Comparison of ENCODE assay signal across 21 cellular contexts in genomic region chr20:39563406-39563805, GRCh38.
DNase-seq lines count a peak whose midpoint lies in the region; ATAC-seq and TF ChIP-seq lines count a peak whose summit lies in the region.
"Had no signal": no experiment of that assay in that cellular context is flagged by ENCODE, and none has a peak within 500 bp of the region (broad histone marks: within the 10 kb centered on the region; RNA-seq: fewer than 3 reads in every experiment).

No MANE protein-coding gene starts in this region.

- no peak overlapping the region for H3K4me3 ChIP-seq in WERI-Rb-1 (ENCODE audit: low read depth, low read length)
- H3K4me3 ChIP-seq: BLaER1 treated with 17β-estradiol and CSF1 and Interleukin-3, amounts not matched to agents 10 nM and 100 nM; prostate gland; transverse colon had no signal

- no peaks in the 10 kb centered on the region for H3K36me3 ChIP-seq in WERI-Rb-1
- H3K36me3 ChIP-seq: BLaER1 treated with 17β-estradiol and CSF1 and Interleukin-3, amounts not matched to agents 10 nM and 100 nM; prostate gland; transverse colon had no signal

- CTCF ChIA-PET in activated CD4-positive, alpha-beta memory T cell treated with anti-CD3 and anti-CD28 coated beads for 36 hours (lab: Charles Lee): no interaction called here
- CTCF ChIA-PET in activated CD4-positive, alpha-beta memory T cell treated with anti-CD3 and anti-CD28 coated beads, Interleukin-2, amount 10 ng/mL, durations not matched to agents 7 days and 5 days (lab: Charles Lee): no interaction called here

- no peaks in the 10 kb centered on the region for H3K9me3 ChIP-seq in WERI-Rb-1 (ENCODE audit: severe bottlenecking)
- H3K9me3 ChIP-seq: BLaER1 treated with 17β-estradiol and CSF1 and Interleukin-3, amounts not matched to agents 10 nM and 100 nM; prostate gland; transverse colon had no signal

- no peak for TF ChIP-seq CTCF in WERI-Rb-1 (IDR thresholded peaks at IDR 0.05; ENCODE audit: low read depth, low read length)

- no peaks in the 10 kb centered on the region for H3K9me3 Mint-ChIP-seq in activated CD4-positive, alpha-beta memory T cell treated with anti-CD3 and anti-CD28 coated beads for 36 hours
- H3K9me3 Mint-ChIP-seq in activated CD4-positive, alpha-beta memory T cell treated with anti-CD3 and anti-CD28 coated beads, Interleukin-2, amount 10 ng/mL, durations not matched to agents 7 days and 5 days: no peaks in the 10 kb centered on the region
- H3K9me3 Mint-ChIP-seq in stimulated activated effector memory CD8-positive, alpha-beta T cell treated with anti-CD3 and anti-CD28 coated beads, Interleukin-12 subunit alpha, Interleukin-12 subunit beta, amount 100 ng/mL, for 72 hours: peaks cover 3% of the 10 kb centered on the region
- H3K9me3 Mint-ChIP-seq: nephron had no signal

- POLR2A ChIA-PET in activated CD4-positive, alpha-beta memory T cell treated with anti-CD3 and anti-CD28 coated beads for 36 hours (lab: Charles Lee): no interaction called here
- POLR2A ChIA-PET in activated CD4-positive, alpha-beta memory T cell treated with anti-CD3 and anti-CD28 coated beads, Interleukin-2, amount 10 ng/mL, durations not matched to agents 7 days and 5 days (lab: Charles Lee): no interaction called here

- H3K27ac Mint-ChIP-seq in activated CD4-positive, alpha-beta memory T cell treated with anti-CD3 and anti-CD28 coated beads for 36 hours: no peak overlapping the region
- H3K27ac Mint-ChIP-seq in activated CD4-positive, alpha-beta memory T cell treated with anti-CD3 and anti-CD28 coated beads, Interleukin-2, amount 10 ng/mL, durations not matched to agents 7 days and 5 days: no peak overlapping the region
- H3K27ac Mint-ChIP-seq in stimulated activated effector memory CD8-positive, alpha-beta T cell treated with anti-CD3 and anti-CD28 coated beads, Interleukin-12 subunit alpha, Interleukin-12 subunit beta, amount 100 ng/mL, for 72 hours: no peak overlapping the region
- H3K27ac Mint-ChIP-seq: nephron had no signal

- ATAC-seq in HG03039 (IDR thresholded peaks at IDR 0.05; ENCODE audit: unreplicated experiment): peak; percentile 68
- ATAC-seq in stimulated activated effector memory CD8-positive, alpha-beta T cell treated with anti-CD3 and anti-CD28 coated beads, Interleukin-12 subunit alpha, Interleukin-12 subunit beta, amount 100 ng/mL, for 72 hours: peak; percentile 89

- H3K4me1 Mint-ChIP-seq in activated CD4-positive, alpha-beta memory T cell treated with anti-CD3 and anti-CD28 coated beads for 36 hours (ENCODE audit: low read depth): no peaks in the 10 kb centered on the region
- H3K4me1 Mint-ChIP-seq in activated CD4-positive, alpha-beta memory T cell treated with anti-CD3 and anti-CD28 coated beads, Interleukin-2, amount 10 ng/mL, durations not matched to agents 7 days and 5 days: no peaks in the 10 kb centered on the region
- H3K4me1 Mint-ChIP-seq in stimulated activated effector memory CD8-positive, alpha-beta T cell treated with anti-CD3 and anti-CD28 coated beads, Interleukin-12 subunit alpha, Interleukin-12 subunit beta, amount 100 ng/mL, for 72 hours: no peaks in the 10 kb centered on the region
- H3K4me1 Mint-ChIP-seq: nephron had no signal

- H3K36me3 Mint-ChIP-seq in activated CD4-positive, alpha-beta memory T cell treated with anti-CD3 and anti-CD28 coated beads for 36 hours: no peaks in the 10 kb centered on the region
- H3K36me3 Mint-ChIP-seq in activated CD4-positive, alpha-beta memory T cell treated with anti-CD3 and anti-CD28 coated beads, Interleukin-2, amount 10 ng/mL, durations not matched to agents 7 days and 5 days (ENCODE audit: low read depth): no peaks in the 10 kb centered on the region
- no peaks in the 10 kb centered on the region for H3K36me3 Mint-ChIP-seq in stimulated activated effector memory CD8-positive, alpha-beta T cell treated with anti-CD3 and anti-CD28 coated beads, Interleukin-12 subunit alpha, Interleukin-12 subunit beta, amount 100 ng/mL, for 72 hours

- H3K4me3 Mint-ChIP-seq in activated CD4-positive, alpha-beta memory T cell treated with anti-CD3 and anti-CD28 coated beads for 36 hours: no peak overlapping the region
- H3K4me3 Mint-ChIP-seq in activated CD4-positive, alpha-beta memory T cell treated with anti-CD3 and anti-CD28 coated beads, Interleukin-2, amount 10 ng/mL, durations not matched to agents 7 days and 5 days: no peak overlapping the region
- no peak overlapping the region for H3K4me3 Mint-ChIP-seq in stimulated activated effector memory CD8-positive, alpha-beta T cell treated with anti-CD3 and anti-CD28 coated beads, Interleukin-12 subunit alpha, Interleukin-12 subunit beta, amount 100 ng/mL, for 72 hours
- H3K4me3 Mint-ChIP-seq: nephron had no signal

- peak; percentile 12 for DNase-seq in activated CD4-positive, alpha-beta memory T cell treated with anti-CD3 and anti-CD28 coated beads for 36 hours
- DNase-seq in activated CD4-positive, alpha-beta memory T cell treated with anti-CD3 and anti-CD28 coated beads, Interleukin-2, amount 10 ng/mL, durations not matched to agents 7 days and 5 days: no peak
- DNase-seq in GM19240 (ENCODE audit: insufficient read length, low spot score): peak; percentile 1
- no peak for DNase-seq in stimulated activated effector memory CD8-positive, alpha-beta T cell treated with anti-CD3 and anti-CD28 coated beads, Interleukin-12 subunit alpha, Interleukin-12 subunit beta, amount 100 ng/mL, for 72 hours (ENCODE audit: low spot score in 2 of 2)
- no peak for DNase-seq in WERI-Rb-1
- DNase-seq in medulla oblongata (ENCODE audit: extremely low spot score): no peak
- no peak for DNase-seq in NCI-H526 (lab: John Stamatoyannopoulos, UW)
- DNase-seq: activated effector memory CD4-positive, alpha-beta T cell treated with anti-CD3 and anti-CD28 coated beads, Interleukin-2, amount 50 U/mL, for 16 hours; aorta; islet precursor cell; mammary epithelial cell; NCI-H187 treated with DMSO at 0.1 percent for 48 hours; NCI-H345; SW 1271; transverse colon had no signal

- H3K27ac ChIP-seq in WERI-Rb-1: no peak overlapping the region
- H3K27ac ChIP-seq: BLaER1 treated with 17β-estradiol and CSF1 and Interleukin-3, amounts not matched to agents 10 nM and 100 nM; prostate gland; RWPE1; transverse colon; VCaP had no signal

- H3K27me3 Mint-ChIP-seq in activated CD4-positive, alpha-beta memory T cell treated with anti-CD3 and anti-CD28 coated beads for 36 hours: no peaks in the 10 kb centered on the region
- H3K27me3 Mint-ChIP-seq in activated CD4-positive, alpha-beta memory T cell treated with anti-CD3 and anti-CD28 coated beads, Interleukin-2, amount 10 ng/mL, durations not matched to agents 7 days and 5 days: no peaks in the 10 kb centered on the region

- intact Hi-C loops in activated CD4-positive, alpha-beta memory T cell treated with anti-CD3 and anti-CD28 coated beads for 36 hours (cut with micrococcal nuclease): no loop called here

- peaks cover 38% of the 10 kb centered on the region for H3K27me3 ChIP-seq in WERI-Rb-1 (ENCODE audit: insufficient read depth, low read depth, severe bottlenecking)
- H3K27me3 ChIP-seq: BLaER1 treated with 17β-estradiol and CSF1 and Interleukin-3, amounts not matched to agents 10 nM and 100 nM; transverse colon had no signal

Comparison
In these comparisons a context has a peak if more than half of its experiments do, and no peak if none do; other contexts are left out.
1. DNase-seq: peak in activated CD4-positive, alpha-beta memory T cell treated with anti-CD3 and anti-CD28 coated beads for 36 hours (single experiment) and GM19240 (single experiment); none in activated CD4-positive, alpha-beta memory T cell treated with anti-CD3 and anti-CD28 coated beads, Interleukin-2, amount 10 ng/mL, durations not matched to agents 7 days and 5 days (single experiment), stimulated activated effector memory CD8-positive, alpha-beta T cell treated with anti-CD3 and anti-CD28 coated beads, Interleukin-12 subunit alpha, Interleukin-12 subunit beta, amount 100 ng/mL, for 72 hours (0 of 2), WERI-Rb-1 (single experiment), medulla oblongata (single experiment) and NCI-H526 (0 of 2).